ENCODE assay signal across 2 cellular contexts in genomic region chr3:9778102-9778501, GRCh38.
A peak's percentile ranks its signal among the peaks of the same experiment; 100 is the strongest.
TF ChIP-seq lines count a peak whose summit lies in the region.

No MANE protein-coding gene starts in this region.

TF ChIP-seq in IMR-90, 13 proteins besides CTCF, POLR2A, EP300 and RAD21:
- TF ChIP-seq CEBPB (IDR thresholded peaks at IDR 0.05; ENCODE audit: low read depth, low read length) (peak; percentile 92), FOS (IDR thresholded peaks at IDR 0.05; ENCODE audit: low read depth, low read length) (peak; percentile 79), RFX5 (IDR thresholded peaks at IDR 0.05; ENCODE audit: low read depth, low read length) (no peak), NFE2L2 (IDR thresholded peaks at IDR 0.05; ENCODE audit: low read depth, low read length) (0 out of 2 replicates have a peak, but pooled peaks have one; percentile 12)
TF ChIP-seq in IMR-90: peak in this region for 3.

TF ChIP-seq in GM12891, 5 proteins besides CTCF, POLR2A, EP300 and RAD21:
- no peak for TF ChIP-seq TAF1 (IDR thresholded peaks at IDR 0.05; ENCODE audit: low read depth, low read length)
- TF ChIP-seq POLR2AphosphoS5 (IDR thresholded peaks at IDR 0.05; ENCODE audit: low read depth, low read length), result no peak
- no peak for TF ChIP-seq SPI1 (IDR thresholded peaks at IDR 0.05; ENCODE audit: low read depth, low read length)
- no peak for TF ChIP-seq PAX5 (IDR thresholded peaks at IDR 0.05; ENCODE audit: insufficient read depth, low read length, severe bottlenecking)
- no peak for TF ChIP-seq POU2F2 (IDR thresholded peaks at IDR 0.05; ENCODE audit: low read depth, low read length)
TF ChIP-seq in GM12891: peak in this region for 0.
